Comparison of ENCODE assay signal across 26 cellular contexts in genomic region chr10:45452743-45453452, GRCh38.
DNase-seq lines count a peak whose midpoint lies in the region; ATAC-seq and TF ChIP-seq lines count a peak whose summit lies in the region.
"Had no signal": no experiment of that assay in that cellular context is flagged by ENCODE, and none has a peak within 500 bp of the region (broad histone marks: within the 10 kb centered on the region; RNA-seq: fewer than 3 reads in every experiment).

No MANE protein-coding gene starts in this region.

- TF ChIP-seq CTCF in activated B cell treated with CpG ODN at 0.5 μM for 24 hours (IDR thresholded peaks at IDR 0.05) (no peak), upper lobe of right lung (IDR thresholded peaks at IDR 0.05) (no peak), uterus (IDR thresholded peaks at IDR 0.05) (no peak)

- H3K9me3 ChIP-seq in right cardiac atrium (ENCODE audit: control insufficient read depth, low read length) = no peaks in the 10 kb centered on the region
- H3K9me3 ChIP-seq in upper lobe of right lung = no peaks in the 10 kb centered on the region
- no peaks in the 10 kb centered on the region for H3K9me3 ChIP-seq in uterus
- H3K9me3 ChIP-seq: esophagus squamous epithelium, left lung, Peyer's patch, SK-N-SH had no signal

- H3K4me3 ChIP-seq in right cardiac atrium (ENCODE audit: low read length) (no peak overlapping the region), upper lobe of right lung (no peak overlapping the region), uterus (no peak overlapping the region)
- H3K4me3 ChIP-seq: esophagus squamous epithelium, left lung, Peyer's patch had no signal

- no peaks in the 10 kb centered on the region for H3K9me3 Mint-ChIP-seq in activated CD4-positive, alpha-beta T cell treated with anti-CD3 and anti-CD28 coated beads for 36 hours (ENCODE audit: low read depth)
- H3K9me3 Mint-ChIP-seq in activated B cell treated with CpG ODN at 0.5 μM for 24 hours = peaks cover 7% of the 10 kb centered on the region
- H3K9me3 Mint-ChIP-seq: effector memory CD8-positive, alpha-beta T cell; HFFc6 had no signal

- DNase-seq in activated CD4-positive, alpha-beta T cell treated with anti-CD3 and anti-CD28 coated beads for 36 hours = no peak
- DNase-seq in activated CD4-positive, alpha-beta T cell treated with anti-CD3 and anti-CD28 coated beads, Interleukin-2, amount 50 U/mL, for 4 hours = no peak
- DNase-seq in activated B cell treated with CpG ODN at 0.5 μM for 24 hours (no peak), right cardiac atrium (peak; percentile 53 to 80 (median 68)), upper lobe of right lung (no peak), DMS114 treated with DMSO at 0.1 percent for 48 hours (lab: John Stamatoyannopoulos, UW; ENCODE audit: unreplicated experiment) (no peak), cerebellar nuclear complex (lab: John Stamatoyannopoulos, UW) (no peak), uterus (no peak)
- DNase-seq: 8988T; activated CD8-positive, alpha-beta memory T cell treated with anti-CD3 and anti-CD28 coated beads for 24 hours; activated naive CD4-positive, alpha-beta T cell treated with anti-CD3 and anti-CD28 coated beads, Interleukin-2, amount 50 U/mL, for 16 hours; activated T-cell treated with anti-CD3 and anti-CD28 coated beads, Interleukin-2, amount 50 U/mL, for 48 hours; COR-L47; effector memory CD8-positive, alpha-beta T cell; esophagus squamous epithelium; HFFc6; left lung; MV-4-11; NCI-H1930; NCI-H226; NCI-H82; SK-N-SH; stimulated activated CD4-positive, alpha-beta T cell treated with anti-CD3 and anti-CD28 coated beads, Interleukin-4, amount 100 ng/mL, for 1 hour; trophoblast cell had no signal

- H3K27ac ChIP-seq in right cardiac atrium (ENCODE audit: low read length) (peak overlapping the region; percentile 46), upper lobe of right lung (no peak overlapping the region), uterus (no peak overlapping the region)
- H3K27ac ChIP-seq: esophagus squamous epithelium had no signal

- no peaks in the 10 kb centered on the region for H3K27me3 Mint-ChIP-seq in activated CD4-positive, alpha-beta T cell treated with anti-CD3 and anti-CD28 coated beads for 36 hours
- H3K27me3 Mint-ChIP-seq in activated B cell treated with CpG ODN at 0.5 μM for 24 hours = no peaks in the 10 kb centered on the region
- H3K27me3 Mint-ChIP-seq: effector memory CD8-positive, alpha-beta T cell had no signal

- H3K4me1 ChIP-seq in right cardiac atrium (ENCODE audit: control insufficient read depth, insufficient read depth, low read length) (no peaks in the 10 kb centered on the region), upper lobe of right lung (no peaks in the 10 kb centered on the region), uterus (no peaks in the 10 kb centered on the region)
- H3K4me1 ChIP-seq: esophagus squamous epithelium, left lung had no signal

- 55% methylated on average over 7 of the region's 7 CpGs for whole genome bisulfite sequencing in right cardiac atrium

- intact Hi-C loops in activated CD4-positive, alpha-beta T cell treated with anti-CD3 and anti-CD28 coated beads for 36 hours (cut with DNase I, micrococcal nuclease) = loop anchor here in 1 of 2 experiments (10.0 kb wide), 1 partner anchor 208 kb away; no protein-coding TSS in a partner anchor
- intact Hi-C loops in activated B cell treated with CpG ODN at 0.5 μM for 24 hours (cut with micrococcal nuclease) (no loop called here), right cardiac atrium (cut with DNase I) (loop anchor here in 1 of 4 donors (10.0 kb wide), 1 partner anchor 198 kb away; no protein-coding TSS in a partner anchor), upper lobe of right lung (cut with DNase I) (no loop called here), uterus (cut with DNase I; ENCODE audit: low total_unique reads) (no loop called here)

- no peaks in the 10 kb centered on the region for H3K4me1 Mint-ChIP-seq in activated CD4-positive, alpha-beta T cell treated with anti-CD3 and anti-CD28 coated beads for 36 hours
- H3K4me1 Mint-ChIP-seq in activated B cell treated with CpG ODN at 0.5 μM for 24 hours = peaks cover 41% of the 10 kb centered on the region

- CTCF ChIA-PET in activated CD4-positive, alpha-beta T cell treated with anti-CD3 and anti-CD28 coated beads for 36 hours (lab: Charles Lee) = interaction anchor here (0.6 to 1.0 kb wide), 2 partner anchors 9 to 257 kb away, joined by 3 to 5 read pairs; no protein-coding TSS in a partner anchor
- CTCF ChIA-PET in activated B cell treated with CpG ODN at 0.5 μM for 24 hours (lab: Charles Lee) = interaction anchor here (1.3 kb wide), 1 partner anchor 12 kb away, joined by 5 read pairs; no protein-coding TSS in a partner anchor

- TF ChIP-seq POLR2A in uterus (IDR thresholded peaks at IDR 0.05) = no peak

- ATAC-seq in activated CD4-positive, alpha-beta T cell treated with anti-CD3 and anti-CD28 coated beads for 36 hours = peak; percentile 44
- ATAC-seq in activated B cell treated with CpG ODN at 0.5 μM for 24 hours (ENCODE audit: low read depth) = peak; percentile 18
- ATAC-seq in right cardiac atrium = peak; percentile 90 to 92
- peak; percentile 53 for ATAC-seq in upper lobe of right lung
- ATAC-seq: effector memory CD8-positive, alpha-beta T cell; left lung had no signal

- POLR2A ChIA-PET in activated CD4-positive, alpha-beta T cell treated with anti-CD3 and anti-CD28 coated beads for 36 hours (lab: Charles Lee) = interaction anchor here (0.6 kb wide), 1 partner anchor 452 kb away, joined by 3 read pairs; no protein-coding TSS in a partner anchor
- POLR2A ChIA-PET in activated B cell treated with CpG ODN at 0.5 μM for 24 hours (lab: Charles Lee) = interaction anchor here (0.5 to 1.3 kb wide), 3 partner anchors 8 to 191 kb away, joined by 3 to 5 read pairs (median 4); no protein-coding TSS in a partner anchor

- H3K27ac Mint-ChIP-seq in activated CD4-positive, alpha-beta T cell treated with anti-CD3 and anti-CD28 coated beads for 36 hours = no peak overlapping the region
- peak overlapping the region; percentile 48 for H3K27ac Mint-ChIP-seq in activated B cell treated with CpG ODN at 0.5 μM for 24 hours
- H3K27ac Mint-ChIP-seq: HFFc6; T-helper 2 cell treated with Interferon-gamma antibody and Interleukin-4, amounts not matched to agents 5 μg/mL and 100 μg/mL, for 36 hours had no signal

- no peak overlapping the region for H3K4me3 Mint-ChIP-seq in activated CD4-positive, alpha-beta T cell treated with anti-CD3 and anti-CD28 coated beads for 36 hours
- H3K4me3 Mint-ChIP-seq in activated B cell treated with CpG ODN at 0.5 μM for 24 hours = no peak overlapping the region
- H3K4me3 Mint-ChIP-seq: effector memory CD8-positive, alpha-beta T cell; HFFc6; T-helper 2 cell treated with Interferon-gamma antibody and Interleukin-4, amounts not matched to agents 5 μg/mL and 100 μg/mL, for 36 hours had no signal

- H3K27me3 ChIP-seq in right cardiac atrium (ENCODE audit: control insufficient read depth, insufficient read depth) (no peaks in the 10 kb centered on the region), upper lobe of right lung (no peaks in the 10 kb centered on the region), uterus (no peaks in the 10 kb centered on the region)
- H3K27me3 ChIP-seq: esophagus squamous epithelium, left lung, Peyer's patch had no signal

- H3K36me3 ChIP-seq in upper lobe of right lung (peaks cover 10% of the 10 kb centered on the region), uterus (no peaks in the 10 kb centered on the region)

- peaks cover 3% of the 10 kb centered on the region for H3K36me3 Mint-ChIP-seq in activated CD4-positive, alpha-beta T cell treated with anti-CD3 and anti-CD28 coated beads for 36 hours (ENCODE audit: low read depth)
- H3K36me3 Mint-ChIP-seq in activated B cell treated with CpG ODN at 0.5 μM for 24 hours (ENCODE audit: low read depth) = peaks cover 30% of the 10 kb centered on the region

Comparison
In these comparisons a context has a peak if more than half of its experiments do, and no peak if none do; other contexts are left out.
1. ATAC-seq: peak in every context shown above with its lines; median percentile 91 in right cardiac atrium; 53 in upper lobe of right lung; 44 in activated CD4-positive, alpha-beta T cell treated with anti-CD3 and anti-CD28 coated beads for 36 hours; 18 in activated B cell treated with CpG ODN at 0.5 μM for 24 hours.
2. DNase-seq: peak in right cardiac atrium (3 of 3); none in activated CD4-positive, alpha-beta T cell treated with anti-CD3 and anti-CD28 coated beads for 36 hours (single experiment), activated CD4-positive, alpha-beta T cell treated with anti-CD3 and anti-CD28 coated beads, Interleukin-2, amount 50 U/mL, for 4 hours (0 of 2), activated B cell treated with CpG ODN at 0.5 μM for 24 hours (single experiment), upper lobe of right lung (single experiment), DMS114 treated with DMSO at 0.1 percent for 48 hours (single experiment), cerebellar nuclear complex (0 of 2) and uterus (0 of 2).